29 cellular contexts compared by ENCODE assay signal in genomic region chr6:100918152-100918551, GRCh38.
"Had no signal": no experiment of that assay in that cellular context is flagged by ENCODE, and none has a peak within 500 bp of the region (broad histone marks: within the 10 kb centered on the region; RNA-seq: fewer than 3 reads in every experiment).

No MANE protein-coding gene starts in this region.

- H3K27me3 ChIP-seq: brain microvascular endothelial cell, esophagus muscularis mucosa, foreskin keratinocyte, gastrocnemius medialis, heart right ventricle had no signal

- DNase-seq: activated CD4-positive, alpha-beta T cell treated with anti-CD3 and anti-CD28 coated beads for 48 hours; activated CD4-positive, alpha-beta T cell treated with anti-CD3 and anti-CD28 coated beads, Interleukin-2, amount 50 U/mL, for 1 hour; activated CD4-positive, alpha-beta T cell treated with anti-CD3 and anti-CD28 coated beads, Interleukin-2, amount 50 U/mL, for 48 hours; activated CD4-positive, CD25-positive, alpha-beta regulatory T cell; activated CD4-positive, CD25-positive, alpha-beta regulatory T cell treated with anti-CD3 and anti-CD28 coated beads, Interleukin-2, amount 50 U/mL, for 72 hours; activated CD8-positive, alpha-beta memory T cell treated with anti-CD3 and anti-CD28 coated beads for 24 hours; activated CD8-positive, alpha-beta T cell treated with anti-CD3 and anti-CD28 coated beads for 36 hours; activated gamma-delta T cell; activated naive CD4-positive, alpha-beta T cell; activated naive CD4-positive, alpha-beta T cell treated with anti-CD3 and anti-CD28 coated beads, Interleukin-2, amount 50 U/mL, for 16 hours; activated naive CD8-positive, alpha-beta T cell treated with anti-CD3 and anti-CD28 coated beads, Interleukin-2, amount 10 ng/mL, durations not matched to agents 7 days and 5 days; activated T-cell treated with anti-CD3 and anti-CD28 coated beads, Interleukin-2, amount 50 U/mL, for 1 hour; activated T-cell treated with anti-CD3 and anti-CD28 coated beads, Interleukin-2, amount 50 U/mL, for 48 hours; amniotic stem cell; anterior cingulate cortex; brain microvascular endothelial cell; dorsolateral prefrontal cortex; effector memory CD4-positive, alpha-beta T cell; endodermal cell; erythroblast; gastrocnemius medialis; heart right ventricle; T-helper 2 cell had no signal

- H3K4me3 ChIP-seq: coronary artery, dorsolateral prefrontal cortex, esophagus muscularis mucosa, gastrocnemius medialis, heart right ventricle had no signal

- H3K9me3 ChIP-seq: esophagus muscularis mucosa, gastrocnemius medialis had no signal

- H3K36me3 ChIP-seq: brain microvascular endothelial cell, esophagus muscularis mucosa, gastrocnemius medialis, heart right ventricle had no signal

- H3K4me3 Mint-ChIP-seq: activated CD8-positive, alpha-beta T cell treated with anti-CD3 and anti-CD28 coated beads for 36 hours; activated naive CD8-positive, alpha-beta T cell treated with anti-CD3 and anti-CD28 coated beads, Interleukin-2, amount 10 ng/mL, durations not matched to agents 7 days and 5 days; activated T-helper 1 cell treated with anti-CD3 and anti-CD28 coated beads, Interleukin-12 subunit alpha, Interleukin-12 subunit beta, Interleukin-2, Interleukin-4 antibody, amounts not matched to agents 30 ng/mL and 10 ng/mL and 1 ng/mL, durations not matched to agents 14 hours and 24 hours and 36 hours; central memory CD8-positive, alpha-beta T cell; dendritic cell treated with granulocyte-macrophage colony-stimulating factor and Interleukin-4, amounts not matched to agents 40 ng/mL and 50 ng/mL, for 4 days; endodermal cell had no signal

- H3K27ac Mint-ChIP-seq: activated CD8-positive, alpha-beta T cell treated with anti-CD3 and anti-CD28 coated beads for 36 hours; activated naive CD8-positive, alpha-beta T cell treated with anti-CD3 and anti-CD28 coated beads, Interleukin-2, amount 10 ng/mL, durations not matched to agents 7 days and 5 days; activated T-helper 1 cell treated with anti-CD3 and anti-CD28 coated beads, Interleukin-12 subunit alpha, Interleukin-12 subunit beta, Interleukin-2, Interleukin-4 antibody, amounts not matched to agents 30 ng/mL and 10 ng/mL and 1 ng/mL, durations not matched to agents 14 hours and 24 hours and 36 hours; dendritic cell treated with granulocyte-macrophage colony-stimulating factor and Interleukin-4, amounts not matched to agents 40 ng/mL and 50 ng/mL, for 4 days; endodermal cell had no signal

- H3K9me3 Mint-ChIP-seq: activated CD8-positive, alpha-beta T cell treated with anti-CD3 and anti-CD28 coated beads for 36 hours; activated naive CD8-positive, alpha-beta T cell treated with anti-CD3 and anti-CD28 coated beads, Interleukin-2, amount 10 ng/mL, durations not matched to agents 7 days and 5 days; activated T-helper 1 cell treated with anti-CD3 and anti-CD28 coated beads, Interleukin-12 subunit alpha, Interleukin-12 subunit beta, Interleukin-2, Interleukin-4 antibody, amounts not matched to agents 30 ng/mL and 10 ng/mL and 1 ng/mL, durations not matched to agents 14 hours and 24 hours and 36 hours; central memory CD8-positive, alpha-beta T cell; dendritic cell treated with granulocyte-macrophage colony-stimulating factor and Interleukin-4, amounts not matched to agents 40 ng/mL and 50 ng/mL, for 4 days; endodermal cell had no signal

- H3K4me1 Mint-ChIP-seq: activated naive CD8-positive, alpha-beta T cell treated with anti-CD3 and anti-CD28 coated beads, Interleukin-2, amount 10 ng/mL, durations not matched to agents 7 days and 5 days; central memory CD8-positive, alpha-beta T cell had no signal

- ATAC-seq: activated CD8-positive, alpha-beta T cell treated with anti-CD3 and anti-CD28 coated beads for 36 hours; foreskin keratinocyte; gastrocnemius medialis; heart right ventricle had no signal

- H3K27me3 Mint-ChIP-seq: dendritic cell treated with granulocyte-macrophage colony-stimulating factor and Interleukin-4, amounts not matched to agents 40 ng/mL and 50 ng/mL, for 4 days had no signal

- H3K36me3 Mint-ChIP-seq: activated naive CD8-positive, alpha-beta T cell treated with anti-CD3 and anti-CD28 coated beads, Interleukin-2, amount 10 ng/mL, durations not matched to agents 7 days and 5 days had no signal

- H3K4me1 ChIP-seq: esophagus muscularis mucosa, foreskin keratinocyte, gastrocnemius medialis, heart right ventricle had no signal

- H3K27ac ChIP-seq: brain microvascular endothelial cell, coronary artery, dorsolateral prefrontal cortex, esophagus muscularis mucosa, foreskin keratinocyte, gastrocnemius medialis, heart right ventricle had no signal
